In the genomic region with DNA sequence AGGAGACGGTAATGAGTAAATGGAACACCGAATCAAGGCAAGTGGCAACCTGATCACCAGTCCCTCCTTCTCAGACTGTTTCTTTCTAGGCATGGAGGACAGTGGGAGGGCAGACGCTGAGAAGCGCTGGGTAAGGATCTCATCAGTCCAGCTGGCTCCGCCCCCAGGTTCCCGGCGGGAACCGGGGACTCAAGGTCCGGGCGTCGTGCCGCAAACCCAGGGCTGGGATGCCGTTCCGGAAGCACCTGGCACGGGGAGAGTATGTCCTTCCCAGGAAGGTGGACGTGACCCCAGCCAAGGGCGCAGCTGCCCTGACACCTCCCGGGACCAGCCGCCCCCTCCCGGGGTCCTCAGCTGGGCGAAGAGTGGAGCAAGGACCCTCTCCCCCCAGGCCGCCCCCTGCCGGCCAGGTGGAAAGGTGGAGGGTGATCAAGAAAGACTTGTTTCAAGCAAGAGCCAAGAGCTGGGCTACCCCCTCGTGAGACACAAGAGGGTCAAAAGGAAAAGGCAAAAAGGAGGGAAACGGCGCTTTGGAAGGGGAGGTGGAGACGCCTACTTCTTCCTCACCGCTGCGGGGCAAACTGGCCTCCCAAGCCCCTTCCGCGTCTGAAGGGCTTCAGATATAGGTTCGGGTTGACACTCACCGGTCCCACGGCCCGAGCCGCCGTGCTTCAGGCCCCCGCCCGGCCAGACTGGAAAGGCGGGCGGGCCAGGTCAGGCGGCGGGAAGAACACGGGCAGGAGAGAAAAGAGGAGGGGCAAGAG, we compare ENCODE assay signal across 8 cellular contexts. TPM values are rescaled to one million over a fixed set of nuclear protein-coding genes. Genes with fewer than 3 reads are reported as not detected.
DNase-seq lines count a peak whose midpoint lies in the region; ATAC-seq, FAIRE-seq and TF ChIP-seq lines count a peak whose summit lies in the region.

MYO19 (minus strand) TSS at position 752 of the 764 bp plus-strand sequence. CDS start 2,330 bp downstream, outside the sequence.

- H3K79me2 ChIP-seq in HepG2 (ENCODE audit: insufficient read depth, low read length), result peaks cover 21% of the 10 kb centered on the region

- BruUV-seq in HepG2 (replicated peaks; lab: Mats Ljungman, UMichigan), result no TSS peak

- no peak for FAIRE-seq in HepG2 (lab: Jason Lieb, UNC)

- H3K27ac ChIP-seq in HepG2 (ENCODE audit: extremely low read length, insufficient read depth, low read length), result peak within 1 kb of the TSS; percentile 98

- H4K20me1 ChIP-seq in HepG2 (ENCODE audit: insufficient read depth, low read length), result no peaks in the 10 kb centered on the region

- TF ChIP-seq CTCF in HepG2 (CRISPR knock-in tag; IDR thresholded peaks at IDR 0.05), result peak; percentile 83

- peaks cover 10 to 33% of the 10 kb centered on the region in 2 experiments; a peak in 4 of 5 replicates for H3K36me3 ChIP-seq in HepG2 (replicated peaks in 1 of 2; ENCODE audit: control insufficient read depth in 1 of 2, insufficient read depth in 2 of 2, low read length in 2 of 2)

- peak within 1 kb of the TSS; percentile 79 for H3K4me2 ChIP-seq in HepG2 (ENCODE audit: low read depth, low read length)

- WGBS in HepG2 (ENCODE audit: low lambda C conversion rate), result 4% methylated on average over 25 of the region's 44 CpGs

- H3K9me3 ChIP-seq in HepG2 (ENCODE audit: low read length), result no peaks in the 10 kb centered on the region

- H2AFZ ChIP-seq in HepG2 (ENCODE audit: low read length), result peak within 1 kb of the TSS; percentile 10

- H3K4me3 ChIP-seq in HepG2 (replicated peaks in 1 of 3; ENCODE audit: insufficient read depth in 1 of 3, low read depth in 2 of 3, low read length in 3 of 3), result peak within 1 kb of the TSS; percentile 68 to 78 (median 76)

- POLR2A ChIA-PET in HepG2 (lab: Yijun Ruan, JAX), result interaction anchor here (0.9 to 3.0 kb wide), 7 partner anchors 10 to 67 kb away, joined by 3 to 107 read pairs (median 5); partner anchors contain the start of genes DHRS11, GGNBP2, MRM1 and ZNHIT3

- peak in 1 of 2 experiments; percentile 14; a peak in 3 of 4 replicates for TF ChIP-seq POLR2A in HepG2 (IDR thresholded peaks at IDR 0.05; ENCODE audit: insufficient read depth in 1 of 2, low read depth in 2 of 2, low read length in 2 of 2)

- ATAC-seq in GM18520 (IDR thresholded peaks at IDR 0.05; ENCODE audit: unreplicated experiment) (peak; percentile 22), HG03139 (IDR thresholded peaks at IDR 0.05; ENCODE audit: unreplicated experiment) (peak; percentile 10), HepG2 (peak; percentile 62)

- peak within 1 kb of the TSS; percentile 95 for H3K9ac ChIP-seq in HepG2 (ENCODE audit: insufficient read depth, low read depth, low read length)

- peak; percentile 78 for DNase-seq in ACHN
- peak; percentile 70 for DNase-seq in NCI-H226
- DNase-seq in activated CD4-positive, alpha-beta T cell treated with anti-CD3 and anti-CD28 coated beads for 24 hours (ENCODE audit: low read depth in 2 of 2), result peak; percentile 29 to 54
- DNase-seq in dermis blood vessel endothelial cell, result peak; percentile 78
- DNase-seq in HepG2 (ENCODE audit: low spot score), result peak; percentile 62
- peak; percentile 38 to 46 for DNase-seq in stimulated activated CD4-positive, alpha-beta T cell treated with anti-CD3 and anti-CD28 coated beads, Interleukin-4, amount 100 ng/mL, for 48 hours (ENCODE audit: low read depth in 2 of 2)

- TF ChIP-seq RAD21 in HepG2 (CRISPR knock-in tag; IDR thresholded peaks at IDR 0.05), result 0 out of 2 replicates have a peak, but pooled peaks have one; percentile 20

- CTCF ChIA-PET in HepG2 (lab: Yijun Ruan, JAX; ENCODE audit: low intra/inter-chr PET ratio, low total read pairs), result no interaction called here

- peaks cover 38% of the 10 kb centered on the region for H3K4me1 ChIP-seq in HepG2 (ENCODE audit: insufficient read depth, low read length)

- H3K27me3 ChIP-seq in HepG2 (ENCODE audit: control insufficient read depth in 1 of 2, insufficient read depth in 2 of 2, low read length in 2 of 2), result no peaks in the 10 kb centered on the region; a peak in 1 of 5 replicates

- in situ Hi-C loops in ACHN (cut with HindIII; ENCODE audit: low pct_ligation_motif_present, low pct_unique_long_range_greater_than_20kb, low sequenced_read_pairs) (no loop called here), HepG2 (cut with HindIII; ENCODE audit: extremely low pct_ligation_motif_present, low pct_unique_long_range_greater_than_20kb) (no loop called here)

- intact Hi-C loops in HepG2 (cut with micrococcal nuclease; ENCODE audit: unreplicated experiment), result loop anchor here (1.0 kb wide), 1 partner anchor 26 kb away; no protein-coding TSS in a partner anchor

- TF ChIP-seq EP300 in HepG2 (IDR thresholded peaks at IDR 0.05; ENCODE audit: low read depth in 2 of 2, low read length in 2 of 2) (no peak), HepG2 (CRISPR knock-in tag; IDR thresholded peaks at IDR 0.05; ENCODE audit: borderline replicate concordance) (no peak)

TF ChIP-seq in HepG2, 621 proteins besides CTCF, POLR2A, EP300 and RAD21 (continues in another document):
- TF ChIP-seq BRD4 (CRISPR knock-in tag; IDR thresholded peaks at IDR 0.05) (no peak; the same call in 1 of the 2 replicates), ZNF20 (CRISPR knock-in tag; IDR thresholded peaks at IDR 0.05) (0 out of 2 replicates have a peak, but pooled peaks have one; percentile 4), ZNF280B (CRISPR knock-in tag; IDR thresholded peaks at IDR 0.05; ENCODE audit: borderline replicate concordance) (no peak; the same call in 1 of the 2 replicates), ZNF274 (CRISPR knock-in tag; IDR thresholded peaks at IDR 0.05) (no peak; the same call in 1 of the 2 replicates), NAIF1 (CRISPR knock-in tag; IDR thresholded peaks at IDR 0.05; ENCODE audit: borderline replicate concordance) (no peak; the same call in 1 of the 2 replicates), THYN1 (CRISPR knock-in tag; IDR thresholded peaks at IDR 0.05; ENCODE audit: borderline replicate concordance, low read depth) (no peak; the same call in 1 of the 2 replicates), TBX2 (CRISPR knock-in tag; IDR thresholded peaks at IDR 0.05; ENCODE audit: borderline replicate concordance) (no peak), MIER3 (CRISPR knock-in tag; IDR thresholded peaks at IDR 0.05; ENCODE audit: borderline replicate concordance) (no peak), ZNF136 (CRISPR knock-in tag; IDR thresholded peaks at IDR 0.05; ENCODE audit: low read depth) (no peak), ZNF775 (CRISPR knock-in tag; IDR thresholded peaks at IDR 0.05; ENCODE audit: borderline replicate concordance) (no peak; the same call in 1 of the 2 replicates), ZMYM3 (CRISPR knock-in tag; IDR thresholded peaks at IDR 0.05) (no peak), ZC3H4 (CRISPR knock-in tag; IDR thresholded peaks at IDR 0.05; ENCODE audit: borderline replicate concordance) (no peak)
- TF ChIP-seq, protein P1, sequence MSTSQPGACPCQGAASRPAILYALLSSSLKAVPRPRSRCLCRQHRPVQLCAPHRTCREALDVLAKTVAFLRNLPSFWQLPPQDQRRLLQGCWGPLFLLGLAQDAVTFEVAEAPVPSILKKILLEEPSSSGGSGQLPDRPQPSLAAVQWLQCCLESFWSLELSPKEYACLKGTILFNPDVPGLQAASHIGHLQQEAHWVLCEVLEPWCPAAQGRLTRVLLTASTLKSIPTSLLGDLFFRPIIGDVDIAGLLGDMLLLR (CRISPR knock-in tag; IDR thresholded peaks at IDR 0.05), result no peak

RNA-seq across cellular contexts. Expression of gene MYO19, which starts in this region (rescaled TPM):
- total RNA-seq in dermis blood vessel endothelial cell (54.8 and 64.0 TPM in 2 replicates), HepG2 (2016; rRNA removed; fragmentation: Illumina TruSeq; extraction: Trizol) (46.8 and 75.7 TPM in 2 replicates)
- 70.2 and 74.2 TPM in 2 replicates for total RNA-seq in HepG2 (2016; cell fraction: cytosol; rRNA removed; fragmentation: Illumina TruSeq; extraction: Trizol; ENCODE audit: low read depth)
- total RNA-seq in HepG2 (2016; cell fraction: insoluble cytoplasmic fraction; rRNA removed; fragmentation: Illumina TruSeq; extraction: Trizol), result 42.5 and 72.3 TPM in 2 replicates
- total RNA-seq in HepG2 (2016; cell fraction: membrane; rRNA removed; fragmentation: Illumina TruSeq; extraction: Trizol), result 73.2 and 82.2 TPM in 2 replicates
- 105 and 110 TPM in 2 replicates for total RNA-seq in HepG2 (2016; cell fraction: nucleus; rRNA removed; fragmentation: Illumina TruSeq; extraction: Trizol)
- 80.8 and 82.3 TPM in 2 replicates for polyA plus RNA-seq in HepG2 (2011; rRNA removed)
- polyA plus RNA-seq in HepG2 (2011; cell fraction: cytosol; rRNA removed), result 31.7 and 43.3 TPM in 2 replicates
- 435 and 511 TPM in 2 replicates for polyA plus RNA-seq in HepG2 (2011; cell fraction: nucleus; rRNA removed)
- 38.9 and 47.5 TPM in 2 replicates for polyA plus RNA-seq in HepG2 (2012)
- polyA plus RNA-seq in HepG2 (2016; cell fraction: cytosol; fragmentation: Illumina TruSeq; extraction: Trizol; ENCODE audit: low read depth), result 29.1 and 34.3 TPM in 2 replicates
- polyA plus RNA-seq in HepG2 (2016; cell fraction: insoluble cytoplasmic fraction; fragmentation: Illumina TruSeq; extraction: Trizol; ENCODE audit: low read depth), result 38.5 and 44.1 TPM in 2 replicates
- 43.7 and 46.4 TPM in 2 replicates for polyA plus RNA-seq in HepG2 (2016; cell fraction: membrane; fragmentation: Illumina TruSeq; extraction: Trizol; ENCODE audit: low read depth)
- polyA plus RNA-seq in HepG2 (2016; cell fraction: nucleus; fragmentation: Illumina TruSeq; extraction: Trizol; ENCODE audit: insufficient read depth, low read depth), result 202 and 205 TPM in 2 replicates
- 151 and 353 TPM in 2 replicates for polyA minus RNA-seq in HepG2 (2011; rRNA and poly(A)+ RNA removed; ENCODE audit: low replicate concordance)
- 25.4 and 29.5 TPM in 2 replicates for polyA minus RNA-seq in HepG2 (2011; cell fraction: cytosol; rRNA and poly(A)+ RNA removed)
- polyA minus RNA-seq in HepG2 (2011; cell fraction: nucleus; rRNA and poly(A)+ RNA removed), result 222 and 248 TPM in 2 replicates

Comparison
In these comparisons a context has a peak if more than half of its experiments do, and no peak if none do; other contexts are left out.
1. Peak in every context shown above with its lines: DNase-seq, ATAC-seq, H3K4me3 ChIP-seq and H3K27ac ChIP-seq.
2. ATAC-seq: peak in every context shown above with its lines; median percentile 62 in HepG2; 22 in GM18520; 10 in HG03139.